1 cellular context compared by ENCODE assay signal in genomic region chr20:63941282-63942060, GRCh38.
A peak's percentile ranks its signal among the peaks of the same experiment; 100 is the strongest.
TF ChIP-seq lines count a peak whose summit lies in the region.

No MANE protein-coding gene starts in this region.

TF ChIP-seq in K562, 482 proteins besides CTCF, POLR2A, EP300 and RAD21 (continues in another document):
- peak; percentile 86 for TF ChIP-seq VEZF1 (CRISPR knock-in tag; IDR thresholded peaks at IDR 0.05)
- TF ChIP-seq HDAC1 (IDR thresholded peaks at IDR 0.05), result peak in 1 of 2 experiments; percentile 76; a peak in 2 of 4 replicates
- TF ChIP-seq ZBTB40 (IDR thresholded peaks at IDR 0.05), result peak; percentile 79
- TF ChIP-seq ZBTB40 (CRISPR knock-in tag; IDR thresholded peaks at IDR 0.05), result no peak
- peak; percentile 60; the same call in 1 of the 2 replicates for TF ChIP-seq MBD2 (IDR thresholded peaks at IDR 0.05; ENCODE audit: borderline replicate concordance, low read depth)
- TF ChIP-seq POLR2B (IDR thresholded peaks at IDR 0.05; ENCODE audit: low read depth, partially characterized antibody), result peak; percentile 51
- TF ChIP-seq BCL6 (CRISPR knock-in tag; IDR thresholded peaks at IDR 0.05), result no peak
- peak; percentile 56; the same call in 1 of the 2 replicates for TF ChIP-seq NBN (IDR thresholded peaks at IDR 0.05; ENCODE audit: low read depth)
- TF ChIP-seq GABPB1 (CRISPR knock-in tag; IDR thresholded peaks at IDR 0.05), result peak; percentile 70; the same call in 1 of the 2 replicates
- TF ChIP-seq OTX1 (CRISPR knock-in tag; IDR thresholded peaks at IDR 0.05), result peak; percentile 78; the same call in 1 of the 2 replicates
- TF ChIP-seq HMGN3 (IDR thresholded peaks at IDR 0.05; ENCODE audit: borderline replicate concordance, extremely low read depth, insufficient read length, low read depth, low read length), result peak; percentile 14
- TF ChIP-seq TEAD1 (CRISPR knock-in tag; IDR thresholded peaks at IDR 0.05), result 0 out of 4 replicates have a peak, but pooled peaks of 1 of the 2 experiments have one; percentile 18
- TF ChIP-seq CREB5 (CRISPR knock-in tag; IDR thresholded peaks at IDR 0.05), result no peak
- peak; percentile 54; the same call in 1 of the 2 replicates for TF ChIP-seq THRB (CRISPR knock-in tag; conservative IDR thresholded peaks at IDR 0.05)
- 0 out of 2 replicates have a peak, but pooled peaks have one; percentile 42 for TF ChIP-seq ZBTB26 (CRISPR knock-in tag; IDR thresholded peaks at IDR 0.05)
- peak; percentile 23; the same call in 1 of the 2 replicates for TF ChIP-seq MYC (IDR thresholded peaks at IDR 0.05; ENCODE audit: low read depth, low read length)
- TF ChIP-seq MYC (CRISPR knock-in tag; IDR thresholded peaks at IDR 0.05; ENCODE audit: borderline replicate concordance, low read depth), result no peak
- TF ChIP-seq ZNF212 (CRISPR knock-in tag; IDR thresholded peaks at IDR 0.05), result no peak
- peak; percentile 11; the same call in 1 of the 2 replicates for TF ChIP-seq MAX (CRISPR knock-in tag; IDR thresholded peaks at IDR 0.05)
- peak; percentile 76 for TF ChIP-seq RBM22 (IDR thresholded peaks at IDR 0.05; ENCODE audit: low read depth, low read length, poor library complexity, severe bottlenecking)
- TF ChIP-seq SP1 (CRISPR knock-in tag; IDR thresholded peaks at IDR 0.05), result peak; percentile 62; the same call in 1 of the 2 replicates
- 0 out of 2 replicates have a peak, but pooled peaks have one; percentile 12 for TF ChIP-seq ARID1B (IDR thresholded peaks at IDR 0.05)
- no peak for TF ChIP-seq HOMEZ (CRISPR knock-in tag; IDR thresholded peaks at IDR 0.05)
- TF ChIP-seq POLR2G (IDR thresholded peaks at IDR 0.05; ENCODE audit: low read depth, low read length), result peak; percentile 59
- TF ChIP-seq PCBP1 (IDR thresholded peaks at IDR 0.05; ENCODE audit: low read depth, low read length, poor library complexity, severe bottlenecking), result peak; percentile 31
- peak; percentile 66; the same call in 1 of the 2 replicates for TF ChIP-seq HBP1 (CRISPR knock-in tag; IDR thresholded peaks at IDR 0.05)
- no peak for TF ChIP-seq CBFB (CRISPR knock-in tag; IDR thresholded peaks at IDR 0.05)
- TF ChIP-seq MNT (conservative IDR thresholded peaks at IDR 0.05), result peak in 1 of 2 experiments; percentile 59; a peak in 3 of 4 replicates
- TF ChIP-seq ETV1 (tag; conservative IDR thresholded peaks at IDR 0.05; ENCODE audit: low read depth), result 0 out of 2 replicates have a peak, but pooled peaks have one; percentile 23
- peak; percentile 74 for TF ChIP-seq SUPT5H (IDR thresholded peaks at IDR 0.05)
- peak in 1 of 2 experiments; percentile 27; a peak in 1 of 4 replicates for TF ChIP-seq ETV6 (IDR thresholded peaks at IDR 0.05; ENCODE audit: borderline replicate concordance in 1 of 2, low read depth in 2 of 2, low read length in 1 of 2)
- no peak for TF ChIP-seq ETV6 (CRISPR knock-in tag; IDR thresholded peaks at IDR 0.05; ENCODE audit: borderline replicate concordance)
